ENCODE assay signal across 27 cellular contexts in genomic region chr5:16810503-16810854, GRCh38.
DNase-seq lines count a peak whose midpoint lies in the region; ATAC-seq, FAIRE-seq and TF ChIP-seq lines count a peak whose summit lies in the region.
"Had no signal": no experiment of that assay in that cellular context is flagged by ENCODE, and none has a peak within 500 bp of the region (broad histone marks: within the 10 kb centered on the region; RNA-seq: fewer than 3 reads in every experiment).

No MANE protein-coding gene starts in this region.

- in situ Hi-C loops in HepG2 (cut with HindIII; ENCODE audit: extremely low pct_ligation_motif_present, low pct_unique_long_range_greater_than_20kb), result no loop called here

- BruUV-seq in HepG2 (replicated peaks; lab: Mats Ljungman, UMichigan) (no TSS peak), endothelial cell of umbilical vein (replicated peaks; lab: Mats Ljungman, UMichigan) (no TSS peak)

- POLR2A ChIA-PET in HepG2 (lab: Yijun Ruan, JAX), result no interaction called here
- POLR2A ChIA-PET in endothelial cell of umbilical vein (lab: Charles Lee), result no interaction called here

- H3K9ac ChIP-seq in HepG2 (ENCODE audit: insufficient read depth, low read depth, low read length) (no peak overlapping the region), endothelial cell of umbilical vein (replicated peaks; ENCODE audit: extremely low read depth, insufficient read depth, low read length) (no peak overlapping the region)
- H3K9ac ChIP-seq: parathyroid adenoma had no signal

- intact Hi-C loops in HepG2 (cut with micrococcal nuclease; ENCODE audit: unreplicated experiment), result no loop called here
- intact Hi-C loops in right lobe of liver (cut with DNase I), result no loop called here
- intact Hi-C loops in endothelial cell of umbilical vein (cut with micrococcal nuclease), result no loop called here

- FAIRE-seq in HepG2 (lab: Jason Lieb, UNC) (no peak), endothelial cell of umbilical vein (lab: Jason Lieb, UNC) (peak; percentile 4), urothelium cell line (lab: Jason Lieb, UNC) (peak; percentile 81)
- FAIRE-seq: G401.6 had no signal

- H3K4me3 ChIP-seq in HepG2 (replicated peaks in 1 of 3; ENCODE audit: insufficient read depth in 1 of 3, low read depth in 2 of 3, low read length in 3 of 3) (peak overlapping the region in 1 of 3 experiments; percentile 48; a peak in 1 of 6 replicates), right lobe of liver (no peak overlapping the region), endothelial cell of umbilical vein (replicated peaks in 1 of 3; ENCODE audit: insufficient read depth in 1 of 3, low read depth in 1 of 3, low read length in 3 of 3) (no peak overlapping the region)

- TF ChIP-seq RAD21 in HepG2 (CRISPR knock-in tag; IDR thresholded peaks at IDR 0.05), result no peak

- TF ChIP-seq POLR2A in HepG2 (IDR thresholded peaks at IDR 0.05; ENCODE audit: insufficient read depth in 1 of 2, low read depth in 2 of 2, low read length in 2 of 2) (no peak), right lobe of liver (IDR thresholded peaks at IDR 0.05) (no peak), endothelial cell of umbilical vein (IDR thresholded peaks at IDR 0.05; ENCODE audit: low read depth, low read length) (no peak)

- H3K27me3 ChIP-seq in HepG2 (ENCODE audit: control insufficient read depth in 1 of 2, insufficient read depth in 2 of 2, low read length in 2 of 2), result no peaks in the 10 kb centered on the region
- no peaks in the 10 kb centered on the region for H3K27me3 ChIP-seq in right lobe of liver
- no peaks in the 10 kb centered on the region for H3K27me3 ChIP-seq in endothelial cell of umbilical vein (ENCODE audit: control insufficient read depth in 2 of 2, insufficient read depth in 2 of 2, low read length in 2 of 2)
- H3K27me3 ChIP-seq: heart right ventricle had no signal

- H3K27ac ChIP-seq in HepG2 (ENCODE audit: extremely low read length, insufficient read depth, low read length), result no peak overlapping the region
- no peak overlapping the region for H3K27ac ChIP-seq in right lobe of liver
- H3K27ac ChIP-seq in endothelial cell of umbilical vein (ENCODE audit: insufficient read depth, low read depth, low read length), result no peak overlapping the region
- H3K27ac ChIP-seq: heart right ventricle, parathyroid adenoma had no signal

- no peaks in the 10 kb centered on the region for H3K79me2 ChIP-seq in HepG2 (ENCODE audit: insufficient read depth, low read length)
- peaks cover 96% of the 10 kb centered on the region for H3K79me2 ChIP-seq in endothelial cell of umbilical vein (ENCODE audit: control insufficient read depth, insufficient read depth, low read length)
- H3K79me2 ChIP-seq: parathyroid adenoma had no signal

- H3K27ac Mint-ChIP-seq in osteocyte (ENCODE audit: unreplicated experiment), result peak overlapping the region; percentile 91
- H3K27ac Mint-ChIP-seq: activated CD4-positive, alpha-beta T cell treated with anti-CD3 and anti-CD28 coated beads, Interleukin-2, amount 10 ng/mL, durations not matched to agents 24 days and 14 days; activated CD8-positive, alpha-beta memory T cell treated with anti-CD3 and anti-CD28 coated beads, Interleukin-2, amount 10 ng/mL, durations not matched to agents 7 days and 5 days; activated naive CD4-positive, alpha-beta T cell treated with anti-CD3 and anti-CD28 coated beads for 36 hours; B cell; memory B cell; naive thymus-derived CD4-positive, alpha-beta T cell; stimulated activated naive CD8-positive, alpha-beta T cell treated with anti-CD3 and anti-CD28 coated beads, Interleukin-15, Interleukin-2, amounts not matched to agents 100 ng/mL and 50 ng/mL, for 24 hours had no signal

- H3K4me1 Mint-ChIP-seq in osteocyte (ENCODE audit: unreplicated experiment), result peaks cover 70% of the 10 kb centered on the region
- H3K4me1 Mint-ChIP-seq: activated CD4-positive, alpha-beta T cell treated with anti-CD3 and anti-CD28 coated beads, Interleukin-2, amount 10 ng/mL, durations not matched to agents 24 days and 14 days; activated CD8-positive, alpha-beta memory T cell treated with anti-CD3 and anti-CD28 coated beads, Interleukin-2, amount 10 ng/mL, durations not matched to agents 7 days and 5 days; B cell had no signal

- H3K4me1 ChIP-seq in HepG2 (ENCODE audit: insufficient read depth, low read length), result peaks cover 43% of the 10 kb centered on the region
- peaks cover 0 to 11% (median 0%) of the 10 kb centered on the region in 4 donors for H3K4me1 ChIP-seq in right lobe of liver
- H3K4me1 ChIP-seq in endothelial cell of umbilical vein (ENCODE audit: control insufficient read depth, extremely low read depth, insufficient read depth, low read length), result peaks cover 10% of the 10 kb centered on the region

- CTCF ChIA-PET in HepG2 (lab: Yijun Ruan, JAX; ENCODE audit: low intra/inter-chr PET ratio, low total read pairs) (no interaction called here), endothelial cell of umbilical vein (lab: Charles Lee) (interaction anchor here (1.2 to 1.5 kb wide), 3 partner anchors 9 to 380 kb away, joined by 3 to 7 read pairs (median 4); no protein-coding TSS in a partner anchor)

- WGBS in HepG2 (ENCODE audit: low lambda C conversion rate), result 38% methylated on average over 5 of the region's 5 CpGs
- 45% methylated on average over 4 of the region's 5 CpGs for WGBS in right lobe of liver (ENCODE audit: insufficient coverage, low coverage, low lambda C conversion rate, missing lambda C conversion rate)

- H2AFZ ChIP-seq in HepG2 (ENCODE audit: low read length) (no peak overlapping the region), endothelial cell of umbilical vein (ENCODE audit: low read depth, low read length) (no peak overlapping the region)
- H2AFZ ChIP-seq: parathyroid adenoma had no signal

- H4K20me1 ChIP-seq in HepG2 (ENCODE audit: insufficient read depth, low read length) (no peaks in the 10 kb centered on the region), endothelial cell of umbilical vein (replicated peaks; ENCODE audit: control insufficient read depth, extremely low read depth, insufficient read depth, low read length) (peaks cover 6% of the 10 kb centered on the region)

- no peaks in the 10 kb centered on the region for H3K27me3 Mint-ChIP-seq in osteocyte (ENCODE audit: unreplicated experiment)
- H3K27me3 Mint-ChIP-seq: activated CD4-positive, alpha-beta T cell treated with anti-CD3 and anti-CD28 coated beads, Interleukin-2, amount 10 ng/mL, durations not matched to agents 24 days and 14 days had no signal

- H3K9me3 ChIP-seq in HepG2 (ENCODE audit: low read length), result no peaks in the 10 kb centered on the region
- no peaks in the 10 kb centered on the region for H3K9me3 ChIP-seq in right lobe of liver
- H3K9me3 ChIP-seq in endothelial cell of umbilical vein (replicated peaks; ENCODE audit: control insufficient read depth, insufficient read depth, low read length), result no peaks in the 10 kb centered on the region
- H3K9me3 ChIP-seq: heart right ventricle had no signal

- dilution Hi-C loops in endothelial cell of umbilical vein (cut with MboI; ENCODE audit: extremely low pct_ligation_motif_present, low sequenced_read_pairs), result no loop called here

- DNase-seq in HepG2 (ENCODE audit: low spot score) (no peak), right lobe of liver (no peak), endothelial cell of umbilical vein (ENCODE audit: low read depth, low spot score) (no peak), osteocyte (ENCODE audit: extremely low spot score, unreplicated experiment) (no peak), urothelium cell line (ENCODE audit: low spot score) (no peak), germinal center (ENCODE audit: low spot score) (no peak), NCI-H1105 (lab: John Stamatoyannopoulos, UW) (no peak)
- DNase-seq in activated T-cell treated with anti-CD3 and anti-CD28 coated beads, Interleukin-2, amount 50 U/mL, for 1 hour, result no peak
- DNase-seq: activated CD4-positive, alpha-beta T cell treated with anti-CD3 and anti-CD28 coated beads, Interleukin-2, amount 10 ng/mL, durations not matched to agents 24 days and 14 days; activated CD8-positive, alpha-beta memory T cell treated with anti-CD3 and anti-CD28 coated beads, Interleukin-2, amount 10 ng/mL, durations not matched to agents 7 days and 5 days; activated naive CD4-positive, alpha-beta T cell treated with anti-CD3 and anti-CD28 coated beads for 36 hours; central memory CD4-positive, alpha-beta T cell; dermis blood vessel endothelial cell; DMS53; GOT3; naive thymus-derived CD4-positive, alpha-beta T cell; NCI-H1105 treated with DMSO at 0.1 percent for 48 hours; NCI-H345; NCI-H748 treated with DMSO at 0.1 percent for 48 hours; stimulated activated CD4-positive, alpha-beta T cell treated with anti-CD3 and anti-CD28 coated beads, Interleukin-15, amount 100 ng/mL, for 24 hours; T-helper 2 cell had no signal

- TF ChIP-seq EP300 in HepG2 (IDR thresholded peaks at IDR 0.05; ENCODE audit: low read depth in 2 of 2, low read length in 2 of 2) (no peak), HepG2 (CRISPR knock-in tag; IDR thresholded peaks at IDR 0.05; ENCODE audit: borderline replicate concordance) (no peak)

- H3K4me2 ChIP-seq in HepG2 (ENCODE audit: low read depth, low read length) (peak overlapping the region; percentile 67; the same call in 1 of the 2 replicates), endothelial cell of umbilical vein (ENCODE audit: insufficient read depth, low read length) (no peak overlapping the region)

- peaks cover 6% of the 10 kb centered on the region for H3K36me3 Mint-ChIP-seq in osteocyte (ENCODE audit: unreplicated experiment)
- H3K36me3 Mint-ChIP-seq: activated CD8-positive, alpha-beta memory T cell treated with anti-CD3 and anti-CD28 coated beads, Interleukin-2, amount 10 ng/mL, durations not matched to agents 7 days and 5 days; memory B cell; naive thymus-derived CD4-positive, alpha-beta T cell had no signal

- ATAC-seq in HepG2 (no peak), right lobe of liver (no peak)
- ATAC-seq: activated CD8-positive, alpha-beta memory T cell treated with anti-CD3 and anti-CD28 coated beads, Interleukin-2, amount 10 ng/mL, durations not matched to agents 7 days and 5 days; naive thymus-derived CD4-positive, alpha-beta T cell had no signal

- TF ChIP-seq CTCF in HepG2 (CRISPR knock-in tag; IDR thresholded peaks at IDR 0.05) (no peak), right lobe of liver (IDR thresholded peaks at IDR 0.05) (no peak), endothelial cell of umbilical vein (IDR thresholded peaks at IDR 0.05; ENCODE audit: extremely low read depth in 1 of 2, insufficient read depth in 1 of 2, low read depth in 1 of 2, low read length in 2 of 2) (no peak), osteocyte (IDR thresholded peaks at IDR 0.05) (no peak)

- H3K36me3 ChIP-seq in HepG2 (replicated peaks in 1 of 2; ENCODE audit: control insufficient read depth in 1 of 2, insufficient read depth in 2 of 2, low read length in 2 of 2), result no peaks in the 10 kb centered on the region
- no peaks in the 10 kb centered on the region for H3K36me3 ChIP-seq in right lobe of liver
- peaks cover 2 to 5% of the 10 kb centered on the region in 2 experiments for H3K36me3 ChIP-seq in endothelial cell of umbilical vein (ENCODE audit: control insufficient read depth in 2 of 2, extremely low read depth in 1 of 2, insufficient read depth in 2 of 2, low read length in 2 of 2)
- H3K36me3 ChIP-seq: heart right ventricle had no signal

- no peak overlapping the region for H3K4me3 Mint-ChIP-seq in osteocyte (ENCODE audit: unreplicated experiment)
- H3K4me3 Mint-ChIP-seq: activated CD4-positive, alpha-beta T cell treated with anti-CD3 and anti-CD28 coated beads, Interleukin-2, amount 10 ng/mL, durations not matched to agents 24 days and 14 days; activated CD8-positive, alpha-beta memory T cell treated with anti-CD3 and anti-CD28 coated beads, Interleukin-2, amount 10 ng/mL, durations not matched to agents 7 days and 5 days; activated naive CD4-positive, alpha-beta T cell treated with anti-CD3 and anti-CD28 coated beads for 36 hours; B cell; memory B cell; naive thymus-derived CD4-positive, alpha-beta T cell; stimulated activated naive CD8-positive, alpha-beta T cell treated with anti-CD3 and anti-CD28 coated beads, Interleukin-15, Interleukin-2, amounts not matched to agents 100 ng/mL and 50 ng/mL, for 24 hours had no signal

- H3K9me1 ChIP-seq in endothelial cell of umbilical vein (replicated peaks; ENCODE audit: control insufficient read depth, extremely low read depth, insufficient read depth, low read length), result no peaks in the 10 kb centered on the region

- H3K9me3 Mint-ChIP-seq in osteocyte (ENCODE audit: unreplicated experiment), result no peaks in the 10 kb centered on the region
- H3K9me3 Mint-ChIP-seq: activated CD4-positive, alpha-beta T cell treated with anti-CD3 and anti-CD28 coated beads, Interleukin-2, amount 10 ng/mL, durations not matched to agents 24 days and 14 days; activated naive CD4-positive, alpha-beta T cell treated with anti-CD3 and anti-CD28 coated beads for 36 hours; memory B cell; stimulated activated naive CD8-positive, alpha-beta T cell treated with anti-CD3 and anti-CD28 coated beads, Interleukin-15, Interleukin-2, amounts not matched to agents 100 ng/mL and 50 ng/mL, for 24 hours had no signal
